26 cellular contexts compared by ENCODE assay signal in the genomic region with DNA sequence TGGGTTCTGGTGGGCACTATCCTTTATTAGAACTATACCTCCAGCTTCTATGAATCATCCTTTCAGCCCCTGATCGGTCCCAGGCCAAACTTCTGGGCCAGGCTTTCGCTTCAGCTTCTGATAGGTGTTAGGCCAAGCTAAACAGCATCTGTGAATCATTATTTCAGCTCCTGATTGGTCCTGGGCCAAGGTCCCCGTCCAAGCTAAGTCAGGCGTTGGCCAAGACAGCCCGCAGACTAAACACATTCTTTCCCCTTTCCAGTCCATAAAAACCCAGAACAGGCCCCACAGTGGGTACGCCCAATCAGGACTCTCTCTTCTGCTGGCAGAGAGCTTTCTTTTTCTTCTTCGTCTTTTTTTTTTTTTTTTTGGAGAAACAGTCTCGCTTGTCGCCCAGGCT.
DNase-seq lines count a peak whose midpoint lies in the region; ATAC-seq and TF ChIP-seq lines count a peak whose summit lies in the region.
"Had no signal": no experiment of that assay in that cellular context is flagged by ENCODE, and none has a peak within 500 bp of the region (broad histone marks: within the 10 kb centered on the region; RNA-seq: fewer than 3 reads in every experiment).

No MANE protein-coding gene starts in this region.

- no peaks in the 10 kb centered on the region for H3K27me3 ChIP-seq in tibial nerve
- H3K27me3 ChIP-seq in stomach, result no peaks in the 10 kb centered on the region
- H3K27me3 ChIP-seq: cardiac muscle cell, pancreas had no signal

- H3K4me1 ChIP-seq in tibial nerve (no peaks in the 10 kb centered on the region), stomach (no peaks in the 10 kb centered on the region)
- H3K4me1 ChIP-seq: pancreas had no signal

- H3K36me3 ChIP-seq in tibial nerve (no peaks in the 10 kb centered on the region), stomach (no peaks in the 10 kb centered on the region)
- H3K36me3 ChIP-seq: cardiac muscle cell, pancreas had no signal

- DNase-seq in GM04504 (ENCODE audit: low read depth) (peak; percentile 55), fibroblast of gingiva (ENCODE audit: low read depth) (peak; percentile 69), left ventricle myocardium superior (peak; percentile 31), tibial nerve (ENCODE audit: low spot score in 2 of 2) (peak; percentile 15 to 46), stomach (no peak), HUDEP-2 (lab: John Stamatoyannopoulos, UW; ENCODE audit: unreplicated experiment in 76 of 76) (no peak)
- DNase-seq: activated naive CD4-positive, alpha-beta T cell treated with anti-CD3 and anti-CD28 coated beads, Interleukin-2, amount 50 U/mL, for 16 hours; CD8-positive, alpha-beta memory T cell; dermis blood vessel endothelial cell; foreskin melanocyte; GOT3; hippocampal formation; immature natural killer cell; NCI-H1092 treated with DMSO at 0.1 percent for 48 hours; NCI-H2029 treated with DMSO at 0.1 percent for 48 hours; NCI-H2227 treated with DMSO at 0.1 percent for 48 hours; NCI-H748 treated with DMSO at 0.1 percent for 48 hours; nephron progenitor cell; pancreas; stimulated activated CD4-positive, alpha-beta T cell treated with anti-CD3 and anti-CD28 coated beads, Interleukin-15, amount 100 ng/mL, for 24 hours; stimulated activated naive CD8-positive, alpha-beta T cell treated with anti-CD3 and anti-CD28 coated beads, Interleukin-15, Interleukin-2, amounts not matched to agents 100 U/mL and 50 U/mL, for 24 hours; trophoblast cell had no signal

- H3K27ac ChIP-seq in tibial nerve (no peak overlapping the region), stomach (no peak overlapping the region)
- H3K27ac ChIP-seq: cardiac muscle cell, pancreas had no signal

- H3K9me3 ChIP-seq in tibial nerve (peaks cover 0 to 5% (median 0%) of the 10 kb centered on the region in 4 donors), stomach (peaks cover 0 to 12% (median 0%) of the 10 kb centered on the region in 4 donors)
- H3K9me3 ChIP-seq: pancreas had no signal

- TF ChIP-seq CTCF in tibial nerve (IDR thresholded peaks at IDR 0.05) (no peak), stomach (IDR thresholded peaks at IDR 0.05) (no peak)

- H3K4me3 ChIP-seq in tibial nerve (no peak overlapping the region), stomach (no peak overlapping the region)
- H3K4me3 ChIP-seq: cardiac muscle cell, pancreas had no signal

- TF ChIP-seq EP300 in tibial nerve (IDR thresholded peaks at IDR 0.05), result no peak
- TF ChIP-seq EP300 in stomach (IDR thresholded peaks at IDR 0.05), result no peak

- TF ChIP-seq POLR2A in tibial nerve (IDR thresholded peaks at IDR 0.05) (no peak), stomach (IDR thresholded peaks at IDR 0.05) (no peak)

- intact Hi-C loops in left ventricle myocardium superior (cut with micrococcal nuclease) (no loop called here), stomach (cut with DNase I; ENCODE audit: low total_unique reads) (no loop called here)

- ATAC-seq in left ventricle myocardium superior (peak; percentile 55), HG03097 (IDR thresholded peaks at IDR 0.05; ENCODE audit: low FRiP score, unreplicated experiment) (no peak), HG03159 (IDR thresholded peaks at IDR 0.05; ENCODE audit: unreplicated experiment) (no peak)
- ATAC-seq: HepG2; pancreas; stimulated activated naive CD8-positive, alpha-beta T cell treated with anti-CD3 and anti-CD28 coated beads, Interleukin-15, Interleukin-2, amounts not matched to agents 100 U/mL and 50 U/mL, for 24 hours had no signal

- WGBS in tibial nerve, 2 donors, result 54 to 72% methylated on average over 9 of the region's 9 CpGs
- 66 to 84% (median 78%) methylated on average over 9 of the region's 9 CpGs for WGBS in stomach, 5 donors

Comparison
In these comparisons a context has a peak if more than half of its experiments do, and no peak if none do; other contexts are left out.
1. DNase-seq: peak in GM04504 (single experiment), fibroblast of gingiva (single experiment), left ventricle myocardium superior (single experiment) and tibial nerve (2 of 2); none in stomach (single experiment) and HUDEP-2 (0 of 76).